Comparison of ENCODE assay signal across 1 cellular context in genomic region chr13:113086031-113086750, GRCh38.
TF ChIP-seq lines count a peak whose summit lies in the region.

No MANE protein-coding gene starts in this region.

TF ChIP-seq in HCT116, 20 proteins besides CTCF, POLR2A, EP300 and RAD21 (continued from another document):
- TF ChIP-seq TCF7L2 (IDR thresholded peaks at IDR 0.05; ENCODE audit: borderline replicate concordance, extremely low read depth, insufficient read depth, insufficient read length), result no peak
- TF ChIP-seq SP1 (IDR thresholded peaks at IDR 0.05; ENCODE audit: low read depth), result no peak
- TF ChIP-seq EZH2 (IDR thresholded peaks at IDR 0.05), result no peak
- TF ChIP-seq SRF (IDR thresholded peaks at IDR 0.05; ENCODE audit: low read depth), result no peak
- no peak for TF ChIP-seq MAX (IDR thresholded peaks at IDR 0.05)
- TF ChIP-seq CEBPB (IDR thresholded peaks at IDR 0.05; ENCODE audit: low read depth), result no peak
- TF ChIP-seq ATF3 (IDR thresholded peaks at IDR 0.05), result no peak
- TF ChIP-seq ZNF274 (IDR thresholded peaks at IDR 0.05; ENCODE audit: low read depth, low read length), result no peak
- no peak for TF ChIP-seq REST (IDR thresholded peaks at IDR 0.05; ENCODE audit: low read depth)
- TF ChIP-seq CBX3 (IDR thresholded peaks at IDR 0.05; ENCODE audit: low read depth), result no peak
- no peak for TF ChIP-seq EGR1 (IDR thresholded peaks at IDR 0.05; ENCODE audit: low read depth)
- TF ChIP-seq ELF1 (IDR thresholded peaks at IDR 0.05; ENCODE audit: borderline replicate concordance, low read depth), result no peak
- TF ChIP-seq ZFX (IDR thresholded peaks at IDR 0.05), result no peak
- no peak for TF ChIP-seq FOSL1 (IDR thresholded peaks at IDR 0.05; ENCODE audit: low read depth)
